ENCODE assay signal across 1 cellular context in the genomic region with DNA sequence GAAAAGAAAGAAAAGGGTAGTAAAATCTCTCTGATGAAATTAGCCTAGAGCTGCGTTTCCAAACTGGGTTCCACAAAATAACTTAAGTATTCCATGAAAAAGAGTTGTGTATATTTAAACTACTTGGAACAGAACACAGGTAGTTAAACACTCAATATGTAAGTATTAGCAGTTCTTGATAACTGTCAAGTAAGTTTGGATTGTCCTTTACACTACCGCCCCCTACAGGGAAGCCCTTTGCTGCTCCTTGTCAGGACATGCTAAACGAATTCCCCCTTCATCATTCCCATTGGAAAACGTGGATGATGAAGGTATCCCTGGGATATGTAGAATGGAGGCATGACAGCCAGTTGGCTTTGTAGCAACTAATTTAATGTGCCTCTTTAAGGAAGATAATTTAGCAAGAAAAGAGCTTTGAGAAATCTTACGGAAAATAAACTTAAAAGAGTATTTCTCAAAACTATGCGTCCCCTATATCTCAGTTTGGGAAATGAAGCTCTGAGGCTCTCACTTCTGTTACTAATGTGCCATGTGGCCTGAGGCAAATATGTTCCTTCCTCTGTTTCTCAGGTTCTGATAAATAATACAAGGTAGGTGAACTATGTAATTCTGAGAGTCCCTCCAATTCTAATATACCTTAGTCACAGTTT.
TF ChIP-seq lines count a peak whose summit lies in the region.

No MANE protein-coding gene starts in this region.

TF ChIP-seq in HCT116, 20 proteins besides CTCF, POLR2A, EP300 and RAD21 (continued from another document):
- no peak for TF ChIP-seq REST (IDR thresholded peaks at IDR 0.05; ENCODE audit: low read depth)
- TF ChIP-seq CEBPB (IDR thresholded peaks at IDR 0.05; ENCODE audit: low read depth), result no peak
- TF ChIP-seq JUND (IDR thresholded peaks at IDR 0.05), result no peak
